In genomic region chr7:10662491-10662890, GRCh38 we compare ENCODE assay signal across 24 cellular contexts.
"Had no signal": no experiment of that assay in that cellular context is flagged by ENCODE, and none has a peak within 500 bp of the region (broad histone marks: within the 10 kb centered on the region; RNA-seq: fewer than 3 reads in every experiment).

No MANE protein-coding gene starts in this region.

- H3K4me3 ChIP-seq: dorsolateral prefrontal cortex, hepatocyte, left ventricle myocardium inferior, lower lobe of right lung, neural progenitor cell, ovary, right atrium auricular region, sigmoid colon, skin epidermis, thoracic aorta, transverse colon had no signal

- H3K4me3 Mint-ChIP-seq: memory B cell; natural killer cell treated with Interleukin-12 subunit alpha and Interleukin-12 subunit beta and Interleukin-15 and Interleukin-18, amount 100 ng/mL, for 72 hours; neural progenitor cell; stimulated activated naive B cell treated with anti-CD40 and anti-IgM and Interleukin-4, amounts not matched to agents 10 μg/mL and 1 μg/mL and 100 μg/mL, for 72 hours; stimulated activated naive CD8-positive, alpha-beta T cell treated with anti-CD3 and anti-CD28 coated beads, Interleukin-15, amount 100 ng/mL, for 72 hours had no signal

- DNase-seq: effector CD8-positive, alpha-beta T cell; foreskin melanocyte; head of caudate nucleus; kidney; left cardiac atrium; left ventricle myocardium inferior; lower lobe of right lung; midbrain; nucleus accumbens; ovary; sigmoid colon; stimulated activated CD4-positive, alpha-beta T cell treated with anti-CD3 and anti-CD28 coated beads, Interleukin-2, amount 100 ng/mL, for 24 hours; stimulated activated CD4-positive, alpha-beta T cell treated with anti-CD3 and anti-CD28 coated beads, Interleukin-4, amount 100 ng/mL, for 4 hours; stimulated activated naive B cell treated with anti-CD40 and anti-IgM and Interleukin-4, amounts not matched to agents 10 μg/mL and 1 μg/mL and 100 μg/mL, for 72 hours; stimulated activated naive CD8-positive, alpha-beta T cell treated with anti-CD3 and anti-CD28 coated beads, Interleukin-15, amount 100 ng/mL, for 72 hours; transverse colon had no signal

- H3K27me3 ChIP-seq: dorsolateral prefrontal cortex, hepatocyte, neural progenitor cell, ovary, right atrium auricular region, sigmoid colon, transverse colon had no signal

- H3K9ac ChIP-seq: neural progenitor cell had no signal

- H3K27ac ChIP-seq: hepatocyte, left ventricle myocardium inferior, lower lobe of right lung, neural progenitor cell, ovary, right atrium auricular region, sigmoid colon, skin epidermis, thoracic aorta, transverse colon had no signal

- H3K79me2 ChIP-seq: hepatocyte had no signal

- H3K36me3 Mint-ChIP-seq: memory B cell; natural killer cell treated with Interleukin-12 subunit alpha and Interleukin-12 subunit beta and Interleukin-15 and Interleukin-18, amount 100 ng/mL, for 72 hours; neural progenitor cell; stimulated activated naive B cell treated with anti-CD40 and anti-IgM and Interleukin-4, amounts not matched to agents 10 μg/mL and 1 μg/mL and 100 μg/mL, for 72 hours had no signal

- H3K4me2 ChIP-seq: hepatocyte, neural progenitor cell had no signal

- H3K36me3 ChIP-seq: left ventricle myocardium inferior, lower lobe of right lung, neural progenitor cell, ovary, right atrium auricular region, sigmoid colon, thoracic aorta, transverse colon had no signal

- H3K4me1 Mint-ChIP-seq: memory B cell, neural progenitor cell had no signal

- H2AFZ ChIP-seq: hepatocyte, neural progenitor cell had no signal

- H3K9me3 ChIP-seq: left ventricle myocardium inferior, lower lobe of right lung, ovary, right atrium auricular region, sigmoid colon, thoracic aorta, transverse colon had no signal

- H3K27ac Mint-ChIP-seq: memory B cell; neural progenitor cell; stimulated activated naive B cell treated with anti-CD40 and anti-IgM and Interleukin-4, amounts not matched to agents 10 μg/mL and 1 μg/mL and 100 μg/mL, for 72 hours; stimulated activated naive CD8-positive, alpha-beta T cell treated with anti-CD3 and anti-CD28 coated beads, Interleukin-15, amount 100 ng/mL, for 72 hours had no signal

- H3K27me3 Mint-ChIP-seq: memory B cell; stimulated activated naive B cell treated with anti-CD40 and anti-IgM and Interleukin-4, amounts not matched to agents 10 μg/mL and 1 μg/mL and 100 μg/mL, for 72 hours; stimulated activated naive CD8-positive, alpha-beta T cell treated with anti-CD3 and anti-CD28 coated beads, Interleukin-15, amount 100 ng/mL, for 72 hours had no signal

- H3K9me3 Mint-ChIP-seq: memory B cell; natural killer cell treated with Interleukin-12 subunit alpha and Interleukin-12 subunit beta and Interleukin-15 and Interleukin-18, amount 100 ng/mL, for 72 hours; neural progenitor cell; stimulated activated naive B cell treated with anti-CD40 and anti-IgM and Interleukin-4, amounts not matched to agents 10 μg/mL and 1 μg/mL and 100 μg/mL, for 72 hours; stimulated activated naive CD8-positive, alpha-beta T cell treated with anti-CD3 and anti-CD28 coated beads, Interleukin-15, amount 100 ng/mL, for 72 hours had no signal

- H3K4me1 ChIP-seq: left ventricle myocardium inferior, lower lobe of right lung, neural progenitor cell, right atrium auricular region, sigmoid colon, transverse colon had no signal
